15 cellular contexts compared by ENCODE assay signal in genomic region chr12:24560192-24560591, GRCh38.
A peak's percentile ranks its signal among the peaks of the same experiment; 100 is the strongest.
DNase-seq lines count a peak whose midpoint lies in the region; ATAC-seq and TF ChIP-seq lines count a peak whose summit lies in the region.
"Had no signal": no experiment of that assay in that cellular context is flagged by ENCODE, and none has a peak within 500 bp of the region (broad histone marks: within the 10 kb centered on the region; RNA-seq: fewer than 3 reads in every experiment).

No MANE protein-coding gene starts in this region.

- H3K9me3 ChIP-seq in OCI-LY3 (ENCODE audit: insufficient read depth, low read length), result no peaks in the 10 kb centered on the region
- H3K9me3 ChIP-seq in colonic mucosa, result no peaks in the 10 kb centered on the region
- no peaks in the 10 kb centered on the region for H3K9me3 ChIP-seq in tibial artery

- DNase-seq in colonic mucosa, result no peak
- DNase-seq in memory B cell (ENCODE audit: low spot score in 2 of 2), result no peak
- DNase-seq in tibial artery, result no peak
- DNase-seq in activated T-cell treated with anti-CD3 and anti-CD28 coated beads for 4 hours, result no peak
- no peak for DNase-seq in activated CD4-positive, alpha-beta memory T cell treated with anti-CD3 and anti-CD28 coated beads for 36 hours
- DNase-seq in DMS79 treated with DMSO at 0.1 percent for 48 hours (lab: John Stamatoyannopoulos, UW), result no peak
- DNase-seq: activated CD8-positive, alpha-beta T cell treated with anti-CD3 and anti-CD28 coated beads, Interleukin-2, amount 10 ng/mL, durations not matched to agents 7 days and 5 days; activated gamma-delta T cell; erythroblast; KG1; NCI-H1930; SHP77; stimulated activated CD4-positive, alpha-beta T cell treated with anti-CD3 and anti-CD28 coated beads, Interleukin-2, amount 100 ng/mL, for 48 hours had no signal

- H3K4me2 ChIP-seq in OCI-LY3 (ENCODE audit: low read length), result peak overlapping the region; percentile 98

- H3K4me1 ChIP-seq in OCI-LY3 (ENCODE audit: low read length) (peaks cover 40% of the 10 kb centered on the region), colonic mucosa (no peaks in the 10 kb centered on the region), tibial artery (peaks cover 0 to 54% (median 7%) of the 10 kb centered on the region in 4 donors)

- CTCF ChIA-PET in activated CD4-positive, alpha-beta memory T cell treated with anti-CD3 and anti-CD28 coated beads for 36 hours (lab: Charles Lee), result no interaction called here

- no peaks in the 10 kb centered on the region for H3K36me3 Mint-ChIP-seq in memory B cell
- H3K36me3 Mint-ChIP-seq in activated CD4-positive, alpha-beta memory T cell treated with anti-CD3 and anti-CD28 coated beads for 36 hours, result no peaks in the 10 kb centered on the region

- no peak for TF ChIP-seq CTCF in OCI-LY3 (IDR thresholded peaks at IDR 0.05; ENCODE audit: low read depth, low read length)
- TF ChIP-seq CTCF in colonic mucosa (IDR thresholded peaks at IDR 0.05), result no peak
- TF ChIP-seq CTCF in tibial artery (IDR thresholded peaks at IDR 0.05), result no peak

- peaks cover 17% of the 10 kb centered on the region for H3K4me1 Mint-ChIP-seq in memory B cell
- H3K4me1 Mint-ChIP-seq in activated CD4-positive, alpha-beta memory T cell treated with anti-CD3 and anti-CD28 coated beads for 36 hours (ENCODE audit: low read depth), result peaks cover 19% of the 10 kb centered on the region

- H3K79me2 ChIP-seq in OCI-LY3 (ENCODE audit: low read length), result peaks cover 73% of the 10 kb centered on the region

- intact Hi-C loops in colonic mucosa (cut with DNase I), result no loop called here
- intact Hi-C loops in tibial artery (cut with DNase I; ENCODE audit: low total_unique reads), result loop anchor here (10.0 kb wide), 1 partner anchor 65 kb away; no protein-coding TSS in a partner anchor
- intact Hi-C loops in activated CD4-positive, alpha-beta memory T cell treated with anti-CD3 and anti-CD28 coated beads for 36 hours (cut with micrococcal nuclease), result loop anchor here (5.0 kb wide), 1 partner anchor 277 kb away; no protein-coding TSS in a partner anchor

- H3K27me3 Mint-ChIP-seq in memory B cell, result peaks cover 10% of the 10 kb centered on the region
- H3K27me3 Mint-ChIP-seq in activated CD4-positive, alpha-beta memory T cell treated with anti-CD3 and anti-CD28 coated beads for 36 hours, result peaks cover 53% of the 10 kb centered on the region

- peak overlapping the region; percentile 95 for H3K9ac ChIP-seq in OCI-LY3 (ENCODE audit: low read length)
- H3K9ac ChIP-seq in colonic mucosa (ENCODE audit: low read depth in 2 of 2, low read length in 2 of 2), result no peak overlapping the region

- H3K9me3 Mint-ChIP-seq in memory B cell, result no peaks in the 10 kb centered on the region
- H3K9me3 Mint-ChIP-seq in activated CD4-positive, alpha-beta memory T cell treated with anti-CD3 and anti-CD28 coated beads for 36 hours, result no peaks in the 10 kb centered on the region

- peak overlapping the region; percentile 12 for H3K4me3 Mint-ChIP-seq in memory B cell
- no peak overlapping the region for H3K4me3 Mint-ChIP-seq in activated CD4-positive, alpha-beta memory T cell treated with anti-CD3 and anti-CD28 coated beads for 36 hours
- H3K4me3 Mint-ChIP-seq: activated CD8-positive, alpha-beta T cell treated with anti-CD3 and anti-CD28 coated beads, Interleukin-2, amount 10 ng/mL, durations not matched to agents 7 days and 5 days had no signal

- no peaks in the 10 kb centered on the region for H4K20me1 ChIP-seq in OCI-LY3 (ENCODE audit: insufficient read depth, low read length)

- H3K27me3 ChIP-seq in OCI-LY3 (ENCODE audit: low read depth, low read length) (no peaks in the 10 kb centered on the region), colonic mucosa (peaks cover 24% of the 10 kb centered on the region), tibial artery (no peaks in the 10 kb centered on the region)

- H3K27ac ChIP-seq in OCI-LY3 (ENCODE audit: low read length), result peak overlapping the region; percentile 76
- H3K27ac ChIP-seq in colonic mucosa, result peak overlapping the region; percentile 20
- H3K27ac ChIP-seq in tibial artery, result peak overlapping the region; percentile 92 to 93
- H3K27ac ChIP-seq: C4-2B had no signal

- no peak overlapping the region for H2AFZ ChIP-seq in OCI-LY3 (ENCODE audit: low read depth, low read length)

- H3K4me3 ChIP-seq in OCI-LY3 (ENCODE audit: low read length), result peak overlapping the region; percentile 93
- H3K4me3 ChIP-seq in colonic mucosa, result no peak overlapping the region
- H3K4me3 ChIP-seq in tibial artery, result peak overlapping the region; percentile 69 to 77

- ATAC-seq in memory B cell (ENCODE audit: low read depth), result no peak
- ATAC-seq: activated CD8-positive, alpha-beta T cell treated with anti-CD3 and anti-CD28 coated beads, Interleukin-2, amount 10 ng/mL, durations not matched to agents 7 days and 5 days had no signal

- POLR2A ChIA-PET in activated CD4-positive, alpha-beta memory T cell treated with anti-CD3 and anti-CD28 coated beads for 36 hours (lab: Charles Lee), result no interaction called here

- peaks cover 34% of the 10 kb centered on the region for H3K36me3 ChIP-seq in OCI-LY3 (replicated peaks; ENCODE audit: low read depth, low read length)
- no peaks in the 10 kb centered on the region for H3K36me3 ChIP-seq in colonic mucosa
- no peaks in the 10 kb centered on the region for H3K36me3 ChIP-seq in tibial artery

- no peak overlapping the region for H3K27ac Mint-ChIP-seq in memory B cell
- no peak overlapping the region for H3K27ac Mint-ChIP-seq in activated CD4-positive, alpha-beta memory T cell treated with anti-CD3 and anti-CD28 coated beads for 36 hours
- H3K27ac Mint-ChIP-seq: activated CD8-positive, alpha-beta T cell treated with anti-CD3 and anti-CD28 coated beads, Interleukin-2, amount 10 ng/mL, durations not matched to agents 7 days and 5 days had no signal

Comparison
In these comparisons a context has a peak if more than half of its experiments do, and no peak if none do; other contexts are left out.
1. H3K27ac ChIP-seq: peak in every context shown above with its lines; median percentile 92 in tibial artery; 76 in OCI-LY3; 20 in colonic mucosa.